Comparison of ENCODE assay signal across 18 cellular contexts in the genomic region with DNA sequence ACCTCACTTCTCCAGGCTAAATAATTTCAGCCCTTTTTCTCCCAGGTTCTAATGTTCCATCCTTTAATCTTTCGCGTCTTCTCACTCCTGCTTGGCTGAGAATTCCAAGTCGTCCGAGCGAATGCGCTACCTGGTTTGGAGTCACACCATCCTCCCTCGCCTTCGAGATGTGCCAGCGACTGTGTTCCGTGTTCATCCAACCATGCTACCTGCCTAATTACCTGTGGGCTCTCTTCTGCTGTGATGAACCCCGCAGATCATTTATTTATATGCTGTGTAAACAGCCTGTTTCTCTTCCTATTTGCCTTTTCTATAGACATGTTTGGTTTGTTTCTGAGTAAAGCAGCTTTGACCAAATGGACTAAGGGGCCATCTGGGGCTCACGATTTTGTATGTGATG.
A peak's percentile ranks its signal among the peaks of the same experiment; 100 is the strongest.
DNase-seq lines count a peak whose midpoint lies in the region; TF ChIP-seq lines count a peak whose summit lies in the region.
"Had no signal": no experiment of that assay in that cellular context is flagged by ENCODE, and none has a peak within 500 bp of the region (broad histone marks: within the 10 kb centered on the region; RNA-seq: fewer than 3 reads in every experiment).

No MANE protein-coding gene starts in this region.

- H2BK120ac ChIP-seq in H9 (ENCODE audit: low read depth, low read length, poor library complexity, severe bottlenecking): no peak overlapping the region

- H2BK15ac ChIP-seq in H9 (ENCODE audit: low read depth, low read length): no peak overlapping the region

- no peak overlapping the region for H4K8ac ChIP-seq in H9 (replicated peaks; ENCODE audit: insufficient read length, low read depth, low read length)

- H3K4me3 Mint-ChIP-seq in H9: no peak overlapping the region
- H3K4me3 Mint-ChIP-seq in CD4-positive, alpha-beta memory T cell: no peak overlapping the region
- H3K4me3 Mint-ChIP-seq: activated CD8-positive, alpha-beta T cell treated with anti-CD3 and anti-CD28 coated beads for 36 hours; mesothelial cell of epicardium had no signal

- H3K9ac ChIP-seq in H9 (ENCODE audit: extremely low read depth, insufficient read length, low read length): no peak overlapping the region

- H3K79me1 ChIP-seq in H9 (ENCODE audit: insufficient read depth, low read depth, low read length, poor library complexity, severe bottlenecking): no peaks in the 10 kb centered on the region

- H3K36me3 Mint-ChIP-seq in H9 (ENCODE audit: insufficient read depth in 1 of 3, low read depth in 3 of 3): peaks cover 11 to 40% (median 19%) of the 10 kb centered on the region in 3 experiments; a peak in 6 of 7 replicates
- peaks cover 45 to 52% of the 10 kb centered on the region in 2 donors for H3K36me3 Mint-ChIP-seq in CD4-positive, alpha-beta memory T cell

- H3K27ac Mint-ChIP-seq in H9: no peak overlapping the region
- no peak overlapping the region for H3K27ac Mint-ChIP-seq in CD4-positive, alpha-beta memory T cell
- H3K27ac Mint-ChIP-seq: activated CD8-positive, alpha-beta T cell treated with anti-CD3 and anti-CD28 coated beads for 36 hours; activated T-helper 2 cell treated with anti-CD3 and anti-CD28 coated beads, Interferon-gamma antibody, Interleukin-2, Interleukin-4, amounts not matched to agents 10 μg/mL and 5 μg/mL and 100 μg/mL, durations not matched to agents 14 hours and 24 hours and 36 hours; mesothelial cell of epicardium had no signal

- no peak overlapping the region for H3K23ac ChIP-seq in H9 (ENCODE audit: insufficient read length, low read depth, low read length)

- H3K4me1 Mint-ChIP-seq in H9: peaks cover 7 to 8% of the 10 kb centered on the region in 2 experiments
- H3K4me1 Mint-ChIP-seq in CD4-positive, alpha-beta memory T cell: peaks cover 0 to under 1% (median 0%) of the 10 kb centered on the region in 4 donors

- POLR2A ChIA-PET in CD4-positive, alpha-beta memory T cell (lab: Charles Lee; ENCODE audit: partially characterized antibody): no interaction called here

- H3K27me3 Mint-ChIP-seq in H9 (ENCODE audit: low read depth): peaks cover 10% of the 10 kb centered on the region
- no peaks in the 10 kb centered on the region for H3K27me3 Mint-ChIP-seq in CD4-positive, alpha-beta memory T cell
- H3K27me3 Mint-ChIP-seq: activated CD8-positive, alpha-beta T cell treated with anti-CD3 and anti-CD28 coated beads for 36 hours had no signal

- H3K9me3 Mint-ChIP-seq in H9: no peaks in the 10 kb centered on the region
- H3K9me3 Mint-ChIP-seq in CD4-positive, alpha-beta memory T cell: no peaks in the 10 kb centered on the region
- H3K9me3 Mint-ChIP-seq: activated CD8-positive, alpha-beta T cell treated with anti-CD3 and anti-CD28 coated beads for 36 hours; activated T-helper 2 cell treated with anti-CD3 and anti-CD28 coated beads, Interferon-gamma antibody, Interleukin-2, Interleukin-4, amounts not matched to agents 10 μg/mL and 5 μg/mL and 100 μg/mL, durations not matched to agents 14 hours and 24 hours and 36 hours had no signal

- no peaks in the 10 kb centered on the region; the same call in 1 of the 2 replicates for H3K4me1 ChIP-seq in H9 (ENCODE audit: insufficient read depth, low read length)
- H3K4me1 ChIP-seq in CD4-positive, alpha-beta memory T cell (ENCODE audit: insufficient read depth, low read length): no peaks in the 10 kb centered on the region

- H2BK20ac ChIP-seq in H9 (ENCODE audit: low read depth, low read length, poor library complexity, severe bottlenecking): no peak overlapping the region

- CTCF ChIA-PET in CD4-positive, alpha-beta memory T cell (lab: Charles Lee; ENCODE audit: partially characterized antibody): no interaction called here

- H4K5ac ChIP-seq in H9 (ENCODE audit: insufficient read length, low read depth, low read length): no peak overlapping the region

- peaks cover 2% of the 10 kb centered on the region; the same call in 1 of the 2 replicates for H3K27me3 ChIP-seq in H9 (ENCODE audit: insufficient read depth, low read length)
- H3K27me3 ChIP-seq in CD4-positive, alpha-beta memory T cell (ENCODE audit: insufficient read depth, low read length): no peaks in the 10 kb centered on the region
- H3K27me3 ChIP-seq: foreskin keratinocyte, pancreas had no signal

- no peak overlapping the region for H3K18ac ChIP-seq in H9 (ENCODE audit: insufficient read length, low read depth, low read length)

- DNase-seq in NCI-H510A treated with DMSO at 0.1 percent for 48 hours (lab: John Stamatoyannopoulos, UW) (peak; percentile 48), NCI-H510A (lab: John Stamatoyannopoulos, UW) (no peak), NCI-H1417 treated with DMSO at 0.1 percent for 48 hours (lab: John Stamatoyannopoulos, UW) (peak; percentile 79), OCI-M1 (lab: John Stamatoyannopoulos, UW) (no peak), H9 (no peak), amniotic stem cell (lab: John Stamatoyannopoulos, UW) (no peak)
- no peak for DNase-seq in CD4-positive, alpha-beta memory T cell
- DNase-seq: activated CD8-positive, alpha-beta T cell treated with anti-CD3 and anti-CD28 coated beads for 36 hours; effector CD8-positive, alpha-beta T cell; foreskin keratinocyte; NCI-H446; pancreas; stimulated activated CD4-positive, alpha-beta T cell treated with anti-CD3 and anti-CD28 coated beads, Interleukin-12 subunit alpha, Interleukin-12 subunit beta, amount 100 ng/mL, for 4 hours had no signal

- no peak overlapping the region for H2AK5ac ChIP-seq in H9 (ENCODE audit: insufficient read length, low read length)

- no peak overlapping the region for H2BK5ac ChIP-seq in H9 (ENCODE audit: insufficient read length, low read length)

- no peak overlapping the region for H3K56ac ChIP-seq in H9 (ENCODE audit: insufficient read length, low read depth, low read length)

- H3K27ac ChIP-seq in VCaP (peak overlapping the region; percentile 89), H9 (ENCODE audit: insufficient read length, low read depth, low read length) (no peak overlapping the region)
- H3K27ac ChIP-seq in CD4-positive, alpha-beta memory T cell (ENCODE audit: low read depth, low read length): no peak overlapping the region
- H3K27ac ChIP-seq: foreskin keratinocyte, thoracic aorta had no signal

- H3K4me3 ChIP-seq in CD4-positive, alpha-beta memory T cell (ENCODE audit: low read length in 2 of 2): no peak overlapping the region
- H3K4me3 ChIP-seq: GM23248, pancreas, thoracic aorta had no signal

- no peak overlapping the region for H2AFZ ChIP-seq in H9 (ENCODE audit: low read length)
- H2AFZ ChIP-seq: GM23248 had no signal

- no peak overlapping the region for H4K91ac ChIP-seq in H9 (ENCODE audit: insufficient read length, low read depth, low read length)

- no peaks in the 10 kb centered on the region for H3K9me3 ChIP-seq in H9 (ENCODE audit: control insufficient read depth, low read depth, low read length)
- no peaks in the 10 kb centered on the region for H3K9me3 ChIP-seq in CD4-positive, alpha-beta memory T cell (ENCODE audit: control insufficient read depth in 1 of 2, low read length in 2 of 2)
- H3K9me3 ChIP-seq: pancreas, thoracic aorta had no signal

- H3K14ac ChIP-seq in H9 (ENCODE audit: insufficient read depth, low read length): no peak overlapping the region

- intact Hi-C loops in CD4-positive, alpha-beta memory T cell (cut with micrococcal nuclease): no loop called here

- TF ChIP-seq CTCF in VCaP (conservative IDR thresholded peaks at IDR 0.05) (no peak), H9 (conservative IDR thresholded peaks at IDR 0.05) (no peak)

- no peak overlapping the region for H3K4ac ChIP-seq in H9 (ENCODE audit: low read depth, low read length)

- peaks cover 2% of the 10 kb centered on the region for H4K20me1 ChIP-seq in H9 (ENCODE audit: control insufficient read depth, insufficient read depth, insufficient read length)

- no peak overlapping the region for H2BK12ac ChIP-seq in H9 (ENCODE audit: insufficient read length, low read depth, low read length)

- H3K4me2 ChIP-seq in H9 (ENCODE audit: insufficient read depth, insufficient read length, low read length): no peak overlapping the region

- H3T11ph ChIP-seq in H9 (ENCODE audit: low read length): no peak overlapping the region

- WGBS in H9 (ENCODE audit: extremely low coverage, insufficient read length, low lambda C conversion rate): no CpG with 5 or more reads among the region's 12 CpGs

- no peaks in the 10 kb centered on the region for H3K23me2 ChIP-seq in H9 (ENCODE audit: insufficient read length, low read depth, low read length, poor library complexity, severe bottlenecking)

- H3K36me3 ChIP-seq in CD4-positive, alpha-beta memory T cell (ENCODE audit: insufficient read depth, low read length): peaks cover 8% of the 10 kb centered on the region

- H3K79me2 ChIP-seq in H9 (ENCODE audit: insufficient read depth, low read length): no peaks in the 10 kb centered on the region

Comparison
In these comparisons a context has a peak if more than half of its experiments do, and no peak if none do; other contexts are left out.
1. DNase-seq: peak in NCI-H510A treated with DMSO at 0.1 percent for 48 hours (single experiment) and NCI-H1417 treated with DMSO at 0.1 percent for 48 hours (single experiment); none in NCI-H510A (single experiment), OCI-M1 (single experiment), H9 (single experiment), amniotic stem cell (single experiment) and CD4-positive, alpha-beta memory T cell (0 of 5).